Comparison of ENCODE assay signal across 1 cellular context in the genomic region with DNA sequence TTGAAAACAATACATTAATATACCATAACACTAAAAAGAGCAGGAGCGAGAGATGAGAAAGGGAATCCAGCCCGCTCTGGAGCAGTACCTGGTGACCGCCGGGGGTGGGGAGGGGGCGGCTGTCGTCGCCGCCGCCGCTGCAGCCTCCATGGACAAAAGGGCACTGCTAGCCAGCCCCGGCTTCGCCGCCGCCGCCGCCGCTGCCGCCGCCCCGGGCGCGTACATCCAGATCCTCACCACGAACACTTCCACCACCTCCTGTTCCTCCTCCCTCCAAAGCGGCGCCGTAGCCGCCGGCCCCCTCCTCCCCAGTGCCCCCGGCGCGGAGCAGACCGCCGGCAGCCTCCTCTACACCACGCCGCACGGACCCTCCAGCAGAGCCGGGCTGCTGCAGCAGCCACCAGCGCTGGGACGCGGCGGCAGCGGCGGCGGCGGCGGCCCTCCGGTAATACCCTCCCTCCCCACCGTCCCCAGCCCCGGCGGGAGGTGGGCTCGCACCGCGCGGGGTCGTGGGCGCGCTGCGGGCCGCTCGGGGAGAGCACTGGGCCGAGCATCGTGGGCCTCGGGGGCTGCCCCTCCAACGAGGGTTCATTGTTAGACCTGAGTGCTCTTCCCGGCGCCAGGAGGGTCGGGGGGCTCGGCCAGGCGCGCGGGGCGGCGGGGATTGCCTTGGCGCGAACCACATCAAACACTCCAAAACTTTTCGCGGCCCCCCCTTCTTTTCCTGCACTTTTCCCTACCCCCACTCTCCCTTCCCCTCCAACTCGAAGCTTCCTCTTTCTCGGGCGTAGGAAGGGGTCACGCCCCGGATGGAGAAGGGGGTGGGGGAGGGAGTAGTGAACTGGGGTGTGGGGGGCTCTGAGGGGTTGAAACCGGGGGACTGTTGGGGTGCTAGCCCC.
TF ChIP-seq lines count a peak whose summit lies in the region.

No MANE protein-coding gene starts in this region.

TF ChIP-seq in K562, 482 proteins besides CTCF, POLR2A, EP300 and RAD21 (continued from another document and continues in another):
- TF ChIP-seq RFX7 (CRISPR knock-in tag; IDR thresholded peaks at IDR 0.05) (0 out of 2 replicates have a peak, but pooled peaks have one; percentile 44), PHF21A (IDR thresholded peaks at IDR 0.05; ENCODE audit: borderline replicate concordance, low read depth) (no peak), BRD9 (IDR thresholded peaks at IDR 0.05; ENCODE audit: low read depth, partially characterized antibody) (peak; percentile 60), ZBTB7A (IDR thresholded peaks at IDR 0.05; ENCODE audit: borderline replicate concordance, control insufficient read depth, low read depth, low read length) (peak; percentile 28), TFAM (CRISPR knock-in tag; conservative IDR thresholded peaks at IDR 0.05) (no peak), CHD1 (IDR thresholded peaks at IDR 0.05; ENCODE audit: low read length) (peak; percentile 99), PHF8 (IDR thresholded peaks at IDR 0.05; ENCODE audit: borderline replicate concordance, low read length) (peak; percentile 35; the same call in 1 of the 2 replicates), CREB1 (IDR thresholded peaks at IDR 0.05) (peak; percentile 7; the same call in 1 of the 2 replicates), CREB1 (CRISPR knock-in tag; IDR thresholded peaks at IDR 0.05) (no peak), CBFA2T2 (conservative IDR thresholded peaks at IDR 0.05) (0 out of 2 replicates have a peak, but pooled peaks have one; percentile 3), ZNF212 (CRISPR knock-in tag; IDR thresholded peaks at IDR 0.05) (no peak), CCAR2 (IDR thresholded peaks at IDR 0.05; ENCODE audit: low read depth, low read length) (no peak), PRPF4 (IDR thresholded peaks at IDR 0.05; ENCODE audit: insufficient read depth, low read depth, low read length, poor library complexity, severe bottlenecking) (peak; percentile 85), FUS (optimal IDR thresholded peaks at IDR 0.05; ENCODE audit: low read depth, low read length) (peak; percentile 87), POLR2H (tag; IDR thresholded peaks at IDR 0.05; ENCODE audit: low read depth) (no peak; the same call in 1 of the 2 replicates), NR3C1 (CRISPR knock-in tag; IDR thresholded peaks at IDR 0.05) (peak; percentile 60), ZFP30 (CRISPR knock-in tag; IDR thresholded peaks at IDR 0.05; ENCODE audit: borderline replicate concordance) (no peak), HOXB6 (CRISPR knock-in tag; IDR thresholded peaks at IDR 0.05; ENCODE audit: borderline replicate concordance) (0 out of 2 replicates have a peak, but pooled peaks have one; percentile 38), BRD4 (IDR thresholded peaks at IDR 0.05) (peak; percentile 88; the same call in 1 of the 2 replicates), ZNF263 (CRISPR knock-in tag; IDR thresholded peaks at IDR 0.05; ENCODE audit: borderline replicate concordance) (no peak; the same call in 1 of the 2 replicates), ZNF695 (CRISPR knock-in tag; IDR thresholded peaks at IDR 0.05) (no peak), NCOA2 (IDR thresholded peaks at IDR 0.05; ENCODE audit: partially characterized antibody in 2 of 2) (no peak), LCOR (CRISPR knock-in tag; IDR thresholded peaks at IDR 0.05) (no peak), PCBP1 (IDR thresholded peaks at IDR 0.05; ENCODE audit: low read depth, low read length, poor library complexity, severe bottlenecking) (peak; percentile 99), RAD51 (IDR thresholded peaks at IDR 0.05; ENCODE audit: borderline replicate concordance, low read depth) (no peak), SETDB1 (IDR thresholded peaks at IDR 0.05; ENCODE audit: low read length) (no peak), EWSR1 (IDR thresholded peaks at IDR 0.05; ENCODE audit: borderline replicate concordance, low read depth, partially characterized antibody) (no peak), EGR1 (conservative IDR thresholded peaks at IDR 0.05) (peak; percentile 61), SUPT5H (IDR thresholded peaks at IDR 0.05) (peak; percentile 46), ZNF197 (CRISPR knock-in tag; IDR thresholded peaks at IDR 0.05; ENCODE audit: low read depth) (no peak), JUN (IDR thresholded peaks at IDR 0.05; ENCODE audit: borderline replicate concordance, low read depth, low read length) (0 out of 2 replicates have a peak, but pooled peaks have one; percentile 4), JUN (CRISPR knock-in tag; IDR thresholded peaks at IDR 0.05; ENCODE audit: borderline replicate concordance) (no peak; the same call in 1 of the 2 replicates), SREBF1 (IDR thresholded peaks at IDR 0.05; ENCODE audit: borderline replicate concordance, low read depth, low read length) (no peak), POLR2AphosphoS5 (IDR thresholded peaks at IDR 0.05; ENCODE audit: control insufficient read depth, insufficient read depth, low read depth, low read length) (peak; percentile 55), KDM5B (IDR thresholded peaks at IDR 0.05; ENCODE audit: insufficient replicate concordance, low read depth, low read length) (peak; percentile 76), NONO (IDR thresholded peaks at IDR 0.05; ENCODE audit: low read depth in 2 of 2, low read length in 1 of 2) (peak; percentile 13 to 92; a peak in 2 of 4 replicates), HDAC3 (IDR thresholded peaks at IDR 0.05; ENCODE audit: borderline replicate concordance, partially characterized antibody) (no peak)
- TF ChIP-seq, protein P1, sequence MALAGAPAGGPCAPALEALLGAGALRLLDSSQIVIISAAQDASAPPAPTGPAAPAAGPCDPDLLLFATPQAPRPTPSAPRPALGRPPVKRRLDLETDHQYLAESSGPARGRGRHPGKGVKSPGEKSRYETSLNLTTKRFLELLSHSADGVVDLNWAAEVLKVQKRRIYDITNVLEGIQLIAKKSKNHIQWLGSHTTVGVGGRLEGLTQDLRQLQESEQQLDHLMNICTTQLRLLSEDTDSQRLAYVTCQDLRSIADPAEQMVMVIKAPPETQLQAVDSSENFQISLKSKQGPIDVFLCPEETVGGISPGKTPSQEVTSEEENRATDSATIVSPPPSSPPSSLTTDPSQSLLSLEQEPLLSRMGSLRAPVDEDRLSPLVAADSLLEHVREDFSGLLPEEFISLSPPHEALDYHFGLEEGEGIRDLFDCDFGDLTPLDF (CRISPR knock-in tag; IDR thresholded peaks at IDR 0.05), result no peak
- TF ChIP-seq, protein P2, sequence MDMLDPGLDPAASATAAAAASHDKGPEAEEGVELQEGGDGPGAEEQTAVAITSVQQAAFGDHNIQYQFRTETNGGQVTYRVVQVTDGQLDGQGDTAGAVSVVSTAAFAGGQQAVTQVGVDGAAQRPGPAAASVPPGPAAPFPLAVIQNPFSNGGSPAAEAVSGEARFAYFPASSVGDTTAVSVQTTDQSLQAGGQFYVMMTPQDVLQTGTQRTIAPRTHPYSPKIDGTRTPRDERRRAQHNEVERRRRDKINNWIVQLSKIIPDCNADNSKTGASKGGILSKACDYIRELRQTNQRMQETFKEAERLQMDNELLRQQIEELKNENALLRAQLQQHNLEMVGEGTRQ (CRISPR knock-in tag; IDR thresholded peaks at IDR 0.05), result no peak
- TF ChIP-seq, protein P3, sequence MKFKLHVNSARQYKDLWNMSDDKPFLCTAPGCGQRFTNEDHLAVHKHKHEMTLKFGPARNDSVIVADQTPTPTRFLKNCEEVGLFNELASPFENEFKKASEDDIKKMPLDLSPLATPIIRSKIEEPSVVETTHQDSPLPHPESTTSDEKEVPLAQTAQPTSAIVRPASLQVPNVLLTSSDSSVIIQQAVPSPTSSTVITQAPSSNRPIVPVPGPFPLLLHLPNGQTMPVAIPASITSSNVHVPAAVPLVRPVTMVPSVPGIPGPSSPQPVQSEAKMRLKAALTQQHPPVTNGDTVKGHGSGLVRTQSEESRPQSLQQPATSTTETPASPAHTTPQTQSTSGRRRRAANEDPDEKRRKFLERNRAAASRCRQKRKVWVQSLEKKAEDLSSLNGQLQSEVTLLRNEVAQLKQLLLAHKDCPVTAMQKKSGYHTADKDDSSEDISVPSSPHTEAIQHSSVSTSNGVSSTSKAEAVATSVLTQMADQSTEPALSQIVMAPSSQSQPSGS (CRISPR knock-in tag; IDR thresholded peaks at IDR 0.05), result no peak
- TF ChIP-seq, protein P4, sequence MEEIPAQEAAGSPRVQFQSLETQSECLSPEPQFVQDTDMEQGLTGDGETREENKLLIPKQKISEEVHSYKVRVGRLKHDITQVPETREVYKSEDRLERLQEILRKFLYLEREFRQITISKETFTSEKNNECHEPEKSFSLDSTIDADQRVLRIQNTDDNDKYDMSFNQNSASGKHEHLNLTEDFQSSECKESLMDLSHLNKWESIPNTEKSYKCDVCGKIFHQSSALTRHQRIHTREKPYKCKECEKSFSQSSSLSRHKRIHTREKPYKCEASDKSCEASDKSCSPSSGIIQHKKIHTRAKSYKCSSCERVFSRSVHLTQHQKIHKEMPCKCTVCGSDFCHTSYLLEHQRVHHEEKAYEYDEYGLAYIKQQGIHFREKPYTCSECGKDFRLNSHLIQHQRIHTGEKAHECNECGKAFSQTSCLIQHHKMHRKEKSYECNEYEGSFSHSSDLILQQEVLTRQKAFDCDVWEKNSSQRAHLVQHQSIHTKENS (CRISPR knock-in tag; IDR thresholded peaks at IDR 0.05), result no peak
- TF ChIP-seq, protein P5, sequence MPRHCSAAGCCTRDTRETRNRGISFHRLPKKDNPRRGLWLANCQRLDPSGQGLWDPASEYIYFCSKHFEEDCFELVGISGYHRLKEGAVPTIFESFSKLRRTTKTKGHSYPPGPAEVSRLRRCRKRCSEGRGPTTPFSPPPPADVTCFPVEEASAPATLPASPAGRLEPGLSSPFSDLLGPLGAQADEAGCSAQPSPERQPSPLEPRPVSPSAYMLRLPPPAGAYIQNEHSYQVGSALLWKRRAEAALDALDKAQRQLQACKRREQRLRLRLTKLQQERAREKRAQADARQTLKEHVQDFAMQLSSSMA (CRISPR knock-in tag; IDR thresholded peaks at IDR 0.05), result no peak
- TF ChIP-seq, protein P6, sequence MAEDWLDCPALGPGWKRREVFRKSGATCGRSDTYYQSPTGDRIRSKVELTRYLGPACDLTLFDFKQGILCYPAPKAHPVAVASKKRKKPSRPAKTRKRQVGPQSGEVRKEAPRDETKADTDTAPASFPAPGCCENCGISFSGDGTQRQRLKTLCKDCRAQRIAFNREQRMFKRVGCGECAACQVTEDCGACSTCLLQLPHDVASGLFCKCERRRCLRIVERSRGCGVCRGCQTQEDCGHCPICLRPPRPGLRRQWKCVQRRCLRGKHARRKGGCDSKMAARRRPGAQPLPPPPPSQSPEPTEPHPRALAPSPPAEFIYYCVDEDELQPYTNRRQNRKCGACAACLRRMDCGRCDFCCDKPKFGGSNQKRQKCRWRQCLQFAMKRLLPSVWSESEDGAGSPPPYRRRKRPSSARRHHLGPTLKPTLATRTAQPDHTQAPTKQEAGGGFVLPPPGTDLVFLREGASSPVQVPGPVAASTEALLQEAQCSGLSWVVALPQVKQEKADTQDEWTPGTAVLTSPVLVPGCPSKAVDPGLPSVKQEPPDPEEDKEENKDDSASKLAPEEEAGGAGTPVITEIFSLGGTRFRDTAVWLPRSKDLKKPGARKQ (CRISPR knock-in tag; IDR thresholded peaks at IDR 0.05), result no peak
- TF ChIP-seq, protein P7, sequence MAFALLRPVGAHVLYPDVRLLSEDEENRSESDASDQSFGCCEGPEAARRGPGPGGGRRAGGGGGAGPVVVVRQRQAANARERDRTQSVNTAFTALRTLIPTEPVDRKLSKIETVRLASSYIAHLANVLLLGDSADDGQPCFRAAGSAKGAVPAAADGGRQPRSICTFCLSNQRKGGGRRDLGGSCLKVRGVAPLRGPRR (CRISPR knock-in tag; IDR thresholded peaks at IDR 0.05), result no peak
- TF ChIP-seq, protein P8, sequence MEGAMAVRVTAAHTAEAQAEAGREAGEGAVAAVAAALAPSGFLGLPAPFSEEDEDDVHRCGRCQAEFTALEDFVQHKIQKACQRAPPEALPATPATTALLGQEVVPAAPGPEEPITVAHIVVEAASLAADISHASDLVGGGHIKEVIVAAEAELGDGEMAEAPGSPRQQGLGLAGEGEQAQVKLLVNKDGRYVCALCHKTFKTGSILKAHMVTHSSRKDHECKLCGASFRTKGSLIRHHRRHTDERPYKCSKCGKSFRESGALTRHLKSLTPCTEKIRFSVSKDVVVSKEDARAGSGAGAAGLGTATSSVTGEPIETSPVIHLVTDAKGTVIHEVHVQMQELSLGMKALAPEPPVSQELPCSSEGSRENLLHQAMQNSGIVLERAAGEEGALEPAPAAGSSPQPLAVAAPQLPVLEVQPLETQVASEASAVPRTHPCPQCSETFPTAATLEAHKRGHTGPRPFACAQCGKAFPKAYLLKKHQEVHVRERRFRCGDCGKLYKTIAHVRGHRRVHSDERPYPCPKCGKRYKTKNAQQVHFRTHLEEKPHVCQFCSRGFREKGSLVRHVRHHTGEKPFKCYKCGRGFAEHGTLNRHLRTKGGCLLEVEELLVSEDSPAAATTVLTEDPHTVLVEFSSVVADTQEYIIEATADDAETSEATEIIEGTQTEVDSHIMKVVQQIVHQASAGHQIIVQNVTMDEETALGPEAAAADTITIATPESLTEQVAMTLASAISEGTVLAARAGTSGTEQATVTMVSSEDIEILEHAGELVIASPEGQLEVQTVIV (CRISPR knock-in tag; IDR thresholded peaks at IDR 0.05; ENCODE audit: borderline replicate concordance), result no peak
- TF ChIP-seq, protein P9, sequence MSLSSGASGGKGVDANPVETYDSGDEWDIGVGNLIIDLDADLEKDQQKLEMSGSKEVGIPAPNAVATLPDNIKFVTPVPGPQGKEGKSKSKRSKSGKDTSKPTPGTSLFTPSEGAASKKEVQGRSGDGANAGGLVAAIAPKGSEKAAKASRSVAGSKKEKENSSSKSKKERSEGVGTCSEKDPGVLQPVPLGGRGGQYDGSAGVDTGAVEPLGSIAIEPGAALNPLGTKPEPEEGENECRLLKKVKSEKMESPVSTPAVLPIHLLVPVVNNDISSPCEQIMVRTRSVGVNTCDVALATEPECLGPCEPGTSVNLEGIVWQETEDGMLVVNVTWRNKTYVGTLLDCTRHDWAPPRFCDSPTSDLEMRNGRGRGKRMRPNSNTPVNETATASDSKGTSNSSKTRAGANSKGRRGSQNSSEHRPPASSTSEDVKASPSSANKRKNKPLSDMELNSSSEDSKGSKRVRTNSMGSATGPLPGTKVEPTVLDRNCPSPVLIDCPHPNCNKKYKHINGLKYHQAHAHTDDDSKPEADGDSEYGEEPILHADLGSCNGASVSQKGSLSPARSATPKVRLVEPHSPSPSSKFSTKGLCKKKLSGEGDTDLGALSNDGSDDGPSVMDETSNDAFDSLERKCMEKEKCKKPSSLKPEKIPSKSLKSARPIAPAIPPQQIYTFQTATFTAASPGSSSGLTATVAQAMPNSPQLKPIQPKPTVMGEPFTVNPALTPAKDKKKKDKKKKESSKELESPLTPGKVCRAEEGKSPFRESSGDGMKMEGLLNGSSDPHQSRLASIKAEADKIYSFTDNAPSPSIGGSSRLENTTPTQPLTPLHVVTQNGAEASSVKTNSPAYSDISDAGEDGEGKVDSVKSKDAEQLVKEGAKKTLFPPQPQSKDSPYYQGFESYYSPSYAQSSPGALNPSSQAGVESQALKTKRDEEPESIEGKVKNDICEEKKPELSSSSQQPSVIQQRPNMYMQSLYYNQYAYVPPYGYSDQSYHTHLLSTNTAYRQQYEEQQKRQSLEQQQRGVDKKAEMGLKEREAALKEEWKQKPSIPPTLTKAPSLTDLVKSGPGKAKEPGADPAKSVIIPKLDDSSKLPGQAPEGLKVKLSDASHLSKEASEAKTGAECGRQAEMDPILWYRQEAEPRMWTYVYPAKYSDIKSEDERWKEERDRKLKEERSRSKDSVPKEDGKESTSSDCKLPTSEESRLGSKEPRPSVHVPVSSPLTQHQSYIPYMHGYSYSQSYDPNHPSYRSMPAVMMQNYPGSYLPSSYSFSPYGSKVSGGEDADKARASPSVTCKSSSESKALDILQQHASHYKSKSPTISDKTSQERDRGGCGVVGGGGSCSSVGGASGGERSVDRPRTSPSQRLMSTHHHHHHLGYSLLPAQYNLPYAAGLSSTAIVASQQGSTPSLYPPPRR (CRISPR knock-in tag; IDR thresholded peaks at IDR 0.05; ENCODE audit: borderline replicate concordance), result no peak
